ENCODE assay signal across 1 cellular context in genomic region chr2:63850204-63850571, GRCh38.
TF ChIP-seq lines count a peak whose summit lies in the region.

No MANE protein-coding gene starts in this region.

TF ChIP-seq in SK-N-SH, 30 proteins besides CTCF, POLR2A, EP300 and RAD21:
- no peak for TF ChIP-seq REST (IDR thresholded peaks at IDR 0.05; ENCODE audit: low read depth, low read length)
- no peak for TF ChIP-seq SMC3 (IDR thresholded peaks at IDR 0.05; ENCODE audit: low read depth, low read length)
- no peak for TF ChIP-seq GABPA (IDR thresholded peaks at IDR 0.05; ENCODE audit: low read depth)
- TF ChIP-seq NRF1 (IDR thresholded peaks at IDR 0.05; ENCODE audit: low read depth, low read length) = no peak
- TF ChIP-seq JUND (IDR thresholded peaks at IDR 0.05) = no peak
- no peak for TF ChIP-seq RFX5 (IDR thresholded peaks at IDR 0.05; ENCODE audit: low read length)
- TF ChIP-seq ZBTB33 (IDR thresholded peaks at IDR 0.05; ENCODE audit: borderline replicate concordance, low read depth) = no peak
- TF ChIP-seq NFIC (IDR thresholded peaks at IDR 0.05; ENCODE audit: borderline replicate concordance) = no peak
- TF ChIP-seq USF2 (IDR thresholded peaks at IDR 0.05; ENCODE audit: borderline replicate concordance, low read depth, low read length) = no peak
- TF ChIP-seq FOSL2 (IDR thresholded peaks at IDR 0.05; ENCODE audit: borderline replicate concordance, low read depth) = no peak
- no peak for TF ChIP-seq TAF1 (IDR thresholded peaks at IDR 0.05; ENCODE audit: borderline replicate concordance, low read depth, low read length)
- TF ChIP-seq SIN3A (IDR thresholded peaks at IDR 0.05; ENCODE audit: borderline replicate concordance, low read depth, low read length) = no peak
- TF ChIP-seq FOXJ3 (CRISPR knock-in tag; IDR thresholded peaks at IDR 0.05) = no peak
- no peak for TF ChIP-seq PBX3 (IDR thresholded peaks at IDR 0.05)
- no peak for TF ChIP-seq IRF3 (IDR thresholded peaks at IDR 0.05; ENCODE audit: low read depth, low read length)
